12 cellular contexts compared by ENCODE assay signal in genomic region chr9:91348191-91348790, GRCh38. TPM values are rescaled to one million over a fixed set of nuclear protein-coding genes. Genes with fewer than 3 reads are reported as not detected.
DNase-seq lines count a peak whose midpoint lies in the region; ATAC-seq, FAIRE-seq and TF ChIP-seq lines count a peak whose summit lies in the region.
"Had no signal": no experiment of that assay in that cellular context is flagged by ENCODE, and none has a peak within 500 bp of the region (broad histone marks: within the 10 kb centered on the region; RNA-seq: fewer than 3 reads in every experiment).

No MANE protein-coding gene starts in this region.

- H3K79me2 ChIP-seq in GM23248 (ENCODE audit: insufficient read depth), result peaks cover 32% of the 10 kb centered on the region; the same call in 1 of the 2 replicates

- H3K27ac ChIP-seq in HEK293 (ENCODE audit: extremely low read depth, low read depth, low read length), result no peak overlapping the region
- H3K27ac ChIP-seq in GM23248, result no peak overlapping the region

- peaks cover 37% of the 10 kb centered on the region for H3K36me3 Mint-ChIP-seq in activated CD4-positive, alpha-beta T cell treated with anti-CD3 and anti-CD28 coated beads, Interleukin-2, amount 10 ng/mL, durations not matched to agents 7 days and 5 days (ENCODE audit: low read depth)
- H3K36me3 Mint-ChIP-seq in WTC11, result peaks cover 9% of the 10 kb centered on the region

- no peak overlapping the region for H2AFZ ChIP-seq in GM23248

- POLR2A ChIA-PET in activated CD4-positive, alpha-beta T cell treated with anti-CD3 and anti-CD28 coated beads, Interleukin-2, amount 10 ng/mL, durations not matched to agents 7 days and 5 days (lab: Charles Lee), result no interaction called here
- POLR2A ChIA-PET in HEK293 (lab: Yijun Ruan, JAX), result no interaction called here
- POLR2A ChIA-PET in WTC11 (lab: Charles Lee), result no interaction called here

- H3K4me3 Mint-ChIP-seq in activated CD4-positive, alpha-beta T cell treated with anti-CD3 and anti-CD28 coated beads, Interleukin-2, amount 10 ng/mL, durations not matched to agents 7 days and 5 days, result no peak overlapping the region
- no peak overlapping the region for H3K4me3 Mint-ChIP-seq in WTC11
- H3K4me3 Mint-ChIP-seq: IgD-negative memory B cell had no signal

- 88 to 94% methylated on average over 5 of the region's 5 CpGs for WGBS in GM23248 (ENCODE audit: low coverage in 1 of 2, low lambda C conversion rate in 2 of 2, missing lambda C conversion rate in 2 of 2), 2 experiments

- H3K36me3 ChIP-seq in HEK293 (ENCODE audit: control insufficient read depth in 2 of 2, insufficient read depth in 1 of 2, low read length in 2 of 2) (peaks cover 0 to 14% of the 10 kb centered on the region in 2 experiments; a peak in 2 of 3 replicates), GM23248 (ENCODE audit: low read depth) (peaks cover 5% of the 10 kb centered on the region)

- peaks cover 3% of the 10 kb centered on the region for H3K9me3 Mint-ChIP-seq in activated CD4-positive, alpha-beta T cell treated with anti-CD3 and anti-CD28 coated beads, Interleukin-2, amount 10 ng/mL, durations not matched to agents 7 days and 5 days
- H3K9me3 Mint-ChIP-seq in WTC11, result no peaks in the 10 kb centered on the region
- H3K9me3 Mint-ChIP-seq: IgD-negative memory B cell had no signal

- H3K27me3 Mint-ChIP-seq in activated CD4-positive, alpha-beta T cell treated with anti-CD3 and anti-CD28 coated beads, Interleukin-2, amount 10 ng/mL, durations not matched to agents 7 days and 5 days, result no peaks in the 10 kb centered on the region
- no peaks in the 10 kb centered on the region for H3K27me3 Mint-ChIP-seq in WTC11 (ENCODE audit: low read depth)
- H3K27me3 Mint-ChIP-seq: IgD-negative memory B cell had no signal

- H3K27me3 ChIP-seq in GM23248 (replicated peaks; ENCODE audit: insufficient read depth), result no peaks in the 10 kb centered on the region

- FAIRE-seq in islet of Langerhans (lab: Jason Lieb, UNC), result peak; percentile 74

- no peaks in the 10 kb centered on the region for H3K4me1 ChIP-seq in HEK293 (ENCODE audit: control insufficient read depth, insufficient read depth, low read length)
- no peaks in the 10 kb centered on the region for H3K4me1 ChIP-seq in GM23248 (ENCODE audit: insufficient read depth)

- no peaks in the 10 kb centered on the region for H3F3A ChIP-seq in GM23248 (ENCODE audit: insufficient read depth)

- H3K9me3 ChIP-seq in HEK293 (ENCODE audit: control insufficient read depth, insufficient read depth, low read depth, low read length), result no peaks in the 10 kb centered on the region
- no peaks in the 10 kb centered on the region for H3K9me3 ChIP-seq in GM23248 (ENCODE audit: low read depth)

- CTCF ChIA-PET in activated CD4-positive, alpha-beta T cell treated with anti-CD3 and anti-CD28 coated beads, Interleukin-2, amount 10 ng/mL, durations not matched to agents 7 days and 5 days (lab: Charles Lee), result no interaction called here
- CTCF ChIA-PET in HEK293 (lab: Yijun Ruan, JAX) (interaction anchor here (1.0 kb wide), 1 partner anchor 11 kb away, joined by 3 read pairs; no protein-coding TSS in a partner anchor), WTC11 (lab: Charles Lee) (no interaction called here)

- H3K4me2 ChIP-seq in GM23248 (ENCODE audit: unreplicated experiment), result no peak overlapping the region

- in situ Hi-C loops in GM23248 (cut with MboI), result no loop called here

- peaks cover 33% of the 10 kb centered on the region for H3K4me1 Mint-ChIP-seq in activated CD4-positive, alpha-beta T cell treated with anti-CD3 and anti-CD28 coated beads, Interleukin-2, amount 10 ng/mL, durations not matched to agents 7 days and 5 days
- peaks cover 50% of the 10 kb centered on the region for H3K4me1 Mint-ChIP-seq in WTC11

- H3K9me2 ChIP-seq in GM23248 (ENCODE audit: insufficient read depth), result no peaks in the 10 kb centered on the region

- DNase-seq in activated CD4-positive, alpha-beta T cell treated with anti-CD3 and anti-CD28 coated beads, Interleukin-2, amount 10 ng/mL, durations not matched to agents 7 days and 5 days, result no peak
- DNase-seq in activated CD4-positive, alpha-beta T cell treated with anti-CD3 and anti-CD28 coated beads for 48 hours, result no peak
- DNase-seq in WTC11 (ENCODE audit: low spot score), result no peak
- DNase-seq in C1 segment of cervical spinal cord (lab: John Stamatoyannopoulos, UW), result no peak
- DNase-seq in GM23248, result no peak
- no peak for DNase-seq in cortex of kidney (lab: John Stamatoyannopoulos, UW)
- DNase-seq: NCI-H1436, NCI-H2107, NCI-H226 had no signal

- H3K4me3 ChIP-seq in HEK293 (ENCODE audit: low read depth, low read length), result no peak overlapping the region
- no peak overlapping the region for H3K4me3 ChIP-seq in GM23248

- H3K9ac ChIP-seq in GM23248, result no peak overlapping the region

- no peaks in the 10 kb centered on the region for H4K20me1 ChIP-seq in GM23248 (ENCODE audit: insufficient read depth)

- peak overlapping the region; percentile 65 for H3K27ac Mint-ChIP-seq in activated CD4-positive, alpha-beta T cell treated with anti-CD3 and anti-CD28 coated beads, Interleukin-2, amount 10 ng/mL, durations not matched to agents 7 days and 5 days
- H3K27ac Mint-ChIP-seq in WTC11, result peak overlapping the region; percentile 88
- H3K27ac Mint-ChIP-seq: IgD-negative memory B cell had no signal

- no peak for TF ChIP-seq CTCF in HEK293 (tag by site-specific recombination; IDR thresholded peaks at IDR 0.05)
- TF ChIP-seq CTCF in WTC11 (IDR thresholded peaks at IDR 0.05), result no peak

- no peak for ATAC-seq in WTC11

TF ChIP-seq in HEK293, 187 proteins besides CTCF, POLR2A, EP300 and RAD21 (continues in another document):
- TF ChIP-seq PRDM6 (tag by site-specific recombination; IDR thresholded peaks at IDR 0.05), result 0 out of 2 replicates have a peak, but pooled peaks have one; percentile 39

TF ChIP-seq in WTC11, 78 proteins besides CTCF, POLR2A, EP300 and RAD21:
- TF ChIP-seq ZNF416 (CRISPR knock-in tag; IDR thresholded peaks at IDR 0.05) (no peak), ZNF423 (CRISPR knock-in tag; IDR thresholded peaks at IDR 0.05) (no peak), ESRRA (CRISPR knock-in tag; IDR thresholded peaks at IDR 0.05; ENCODE audit: borderline replicate concordance) (no peak), MLX (CRISPR knock-in tag; IDR thresholded peaks at IDR 0.05) (no peak)

RNA-seq across cellular contexts. Expression of gene AUH, which starts 13.4 kb away (rescaled TPM):
- total RNA-seq in activated CD4-positive, alpha-beta T cell treated with anti-CD3 and anti-CD28 coated beads, Interleukin-2, amount 10 ng/mL, durations not matched to agents 7 days and 5 days, result 10 to 100 TPM; 16.8 to 17.0 TPM
- 30.4 to 32.3 TPM (median 32.0 TPM) in 3 replicates for total RNA-seq in WTC11 (2021)
- 8.7 and 18.3 TPM in 2 replicates for total RNA-seq in GM23248 (2014; rRNA removed; shearing (Covaris generic))
- 8.9 and 9.9 TPM in 2 replicates for polyA plus RNA-seq in GM23248 (2016; fragmentation: Nextera tagmentation; extraction: Ambion mirVana)
